23 cellular contexts compared by ENCODE assay signal in genomic region chrX:6460893-6461490, GRCh38.
DNase-seq lines count a peak whose midpoint lies in the region; ATAC-seq and TF ChIP-seq lines count a peak whose summit lies in the region.
"Had no signal": no experiment of that assay in that cellular context is flagged by ENCODE, and none has a peak within 500 bp of the region (broad histone marks: within the 10 kb centered on the region; RNA-seq: fewer than 3 reads in every experiment).

No MANE protein-coding gene starts in this region.

- H3K36me3 Mint-ChIP-seq in progenitor cell of endocrine pancreas (ENCODE audit: insufficient read depth) = no peaks in the 10 kb centered on the region
- no peaks in the 10 kb centered on the region for H3K36me3 Mint-ChIP-seq in activated T-helper 2 cell treated with anti-CD3 and anti-CD28 coated beads, Interferon-gamma antibody, Interleukin-2, Interleukin-4, amounts not matched to agents 10 μg/mL and 5 μg/mL and 100 μg/mL, durations not matched to agents 14 hours and 24 hours and 36 hours (ENCODE audit: low read depth)
- no peaks in the 10 kb centered on the region for H3K36me3 Mint-ChIP-seq in Caco-2 (ENCODE audit: insufficient read depth, unreplicated experiment)
- H3K36me3 Mint-ChIP-seq: CD4-positive, alpha-beta memory T cell; IgD-negative memory B cell had no signal

- H3K4me1 Mint-ChIP-seq in progenitor cell of endocrine pancreas (ENCODE audit: low read depth) = peaks cover 19% of the 10 kb centered on the region
- no peaks in the 10 kb centered on the region for H3K4me1 Mint-ChIP-seq in activated T-helper 2 cell treated with anti-CD3 and anti-CD28 coated beads, Interferon-gamma antibody, Interleukin-2, Interleukin-4, amounts not matched to agents 10 μg/mL and 5 μg/mL and 100 μg/mL, durations not matched to agents 14 hours and 24 hours and 36 hours (ENCODE audit: low read depth)
- H3K4me1 Mint-ChIP-seq in stimulated activated naive CD8-positive, alpha-beta T cell treated with anti-CD3 and anti-CD28 coated beads, Interleukin-15, amount 100 ng/mL, for 72 hours = no peaks in the 10 kb centered on the region
- H3K4me1 Mint-ChIP-seq in Caco-2 (ENCODE audit: low read depth, unreplicated experiment) = peaks cover 6% of the 10 kb centered on the region
- H3K4me1 Mint-ChIP-seq: CD4-positive, alpha-beta memory T cell; IgD-negative memory B cell had no signal

- no peaks in the 10 kb centered on the region for H3K9me3 ChIP-seq in Caco-2
- H3K9me3 ChIP-seq: BLaER1, MG63 had no signal

- no peak for TF ChIP-seq CTCF in astrocyte of the spinal cord (IDR thresholded peaks at IDR 0.05; ENCODE audit: low read depth, low read length)
- no peak for TF ChIP-seq CTCF in progenitor cell of endocrine pancreas (IDR thresholded peaks at IDR 0.05; ENCODE audit: unreplicated experiment)
- no peak for TF ChIP-seq CTCF in Caco-2 (IDR thresholded peaks at IDR 0.05; ENCODE audit: insufficient read depth in 1 of 2, low read depth in 1 of 2, low read length in 1 of 2, severe bottlenecking in 1 of 2, unreplicated experiment in 1 of 2)

- H3K4me3 Mint-ChIP-seq in progenitor cell of endocrine pancreas (ENCODE audit: low read depth) (no peak overlapping the region), Caco-2 (ENCODE audit: unreplicated experiment) (no peak overlapping the region)
- no peak overlapping the region for H3K4me3 Mint-ChIP-seq in activated T-helper 2 cell treated with anti-CD3 and anti-CD28 coated beads, Interferon-gamma antibody, Interleukin-2, Interleukin-4, amounts not matched to agents 10 μg/mL and 5 μg/mL and 100 μg/mL, durations not matched to agents 14 hours and 24 hours and 36 hours (ENCODE audit: low read depth)
- H3K4me3 Mint-ChIP-seq in stimulated activated naive CD8-positive, alpha-beta T cell treated with anti-CD3 and anti-CD28 coated beads, Interleukin-15, amount 100 ng/mL, for 72 hours = no peak overlapping the region
- H3K4me3 Mint-ChIP-seq: CD4-positive, alpha-beta memory T cell; IgD-negative memory B cell had no signal

- DNase-seq in HK-2 (ENCODE audit: unreplicated experiment) (peak; percentile 39), astrocyte of the spinal cord (ENCODE audit: low read depth, low spot score) (peak; percentile 38), kidney glomerular epithelial cell (lab: John Stamatoyannopoulos, UW) (peak; percentile 29), progenitor cell of endocrine pancreas (ENCODE audit: low spot score, unreplicated experiment) (no peak), RKO (ENCODE audit: low spot score) (no peak), Caco-2 (no peak)
- no peak for DNase-seq in activated T-helper 2 cell treated with anti-CD3 and anti-CD28 coated beads, Interferon-gamma antibody, Interleukin-2, Interleukin-4, amounts not matched to agents 10 μg/mL and 5 μg/mL and 100 μg/mL, durations not matched to agents 14 hours and 24 hours and 36 hours (ENCODE audit: low spot score)
- no peak for DNase-seq in stimulated activated naive CD8-positive, alpha-beta T cell treated with anti-CD3 and anti-CD28 coated beads, Interleukin-15, amount 100 ng/mL, for 72 hours
- DNase-seq: CD4-positive, alpha-beta memory T cell; DMS53; EL; Karpas-422; MG63; NCI-H1048; NCI-H1436 treated with DMSO at 0.1 percent for 48 hours; NCI-H2029 treated with DMSO at 0.1 percent for 48 hours; NCI-H2171; NCI-H526; Right ventricle myocardium superior had no signal

- H3K9me3 Mint-ChIP-seq in progenitor cell of endocrine pancreas (ENCODE audit: low read depth) = no peaks in the 10 kb centered on the region
- peaks cover 5% of the 10 kb centered on the region for H3K9me3 Mint-ChIP-seq in activated T-helper 2 cell treated with anti-CD3 and anti-CD28 coated beads, Interferon-gamma antibody, Interleukin-2, Interleukin-4, amounts not matched to agents 10 μg/mL and 5 μg/mL and 100 μg/mL, durations not matched to agents 14 hours and 24 hours and 36 hours
- peaks cover 0 to 11% of the 10 kb centered on the region in 2 donors for H3K9me3 Mint-ChIP-seq in stimulated activated naive CD8-positive, alpha-beta T cell treated with anti-CD3 and anti-CD28 coated beads, Interleukin-15, amount 100 ng/mL, for 72 hours
- peaks cover 7% of the 10 kb centered on the region for H3K9me3 Mint-ChIP-seq in Caco-2 (ENCODE audit: unreplicated experiment)

- H3K4me3 ChIP-seq in astrocyte of the spinal cord (ENCODE audit: low read depth, low read length) (no peak overlapping the region), Caco-2 (ENCODE audit: low read depth, low read length) (no peak overlapping the region)
- H3K4me3 ChIP-seq: BLaER1, MG63, SK-N-MC had no signal

- POLR2A ChIA-PET in Caco-2 (lab: Charles Lee) = no interaction called here

- H3K27me3 ChIP-seq in Caco-2 (replicated peaks; ENCODE audit: control insufficient read depth, insufficient read depth, low read length) = no peaks in the 10 kb centered on the region
- H3K27me3 ChIP-seq: BLaER1, MG63 had no signal

- in situ Hi-C loops in astrocyte of the spinal cord (cut with HindIII; ENCODE audit: low sequenced_read_pairs) = no loop called here

- CTCF ChIA-PET in Caco-2 (lab: Charles Lee) = no interaction called here

- intact Hi-C loops in activated T-helper 2 cell treated with anti-CD3 and anti-CD28 coated beads, Interferon-gamma antibody, Interleukin-2, Interleukin-4, amounts not matched to agents 10 μg/mL and 5 μg/mL and 100 μg/mL, durations not matched to agents 14 hours and 24 hours and 36 hours (cut with micrococcal nuclease) = no loop called here
- intact Hi-C loops in Caco-2 (cut with micrococcal nuclease; ENCODE audit: unreplicated experiment) = no loop called here

- no TSS peak for BruUV-seq in Caco-2 (replicated peaks; lab: Mats Ljungman, UMichigan)

- H3K36me3 ChIP-seq in Caco-2 (ENCODE audit: control insufficient read depth, insufficient read depth, low read length) = no peaks in the 10 kb centered on the region
- H3K36me3 ChIP-seq: BLaER1, MG63 had no signal

- H3K27ac Mint-ChIP-seq in progenitor cell of endocrine pancreas = peak overlapping the region; percentile 65
- no peak overlapping the region for H3K27ac Mint-ChIP-seq in activated T-helper 2 cell treated with anti-CD3 and anti-CD28 coated beads, Interferon-gamma antibody, Interleukin-2, Interleukin-4, amounts not matched to agents 10 μg/mL and 5 μg/mL and 100 μg/mL, durations not matched to agents 14 hours and 24 hours and 36 hours
- H3K27ac Mint-ChIP-seq in stimulated activated naive CD8-positive, alpha-beta T cell treated with anti-CD3 and anti-CD28 coated beads, Interleukin-15, amount 100 ng/mL, for 72 hours = no peak overlapping the region
- no peak overlapping the region for H3K27ac Mint-ChIP-seq in Caco-2 (ENCODE audit: unreplicated experiment)
- H3K27ac Mint-ChIP-seq: CD4-positive, alpha-beta memory T cell; IgD-negative memory B cell had no signal

- ATAC-seq in stimulated activated naive CD8-positive, alpha-beta T cell treated with anti-CD3 and anti-CD28 coated beads, Interleukin-15, amount 100 ng/mL, for 72 hours = no peak
- ATAC-seq: Panc1 had no signal

- peaks cover 7% of the 10 kb centered on the region; the same call in 1 of the 2 replicates for H3K4me1 ChIP-seq in Caco-2
- H3K4me1 ChIP-seq: BLaER1 had no signal

- H3K27me3 Mint-ChIP-seq in progenitor cell of endocrine pancreas (no peaks in the 10 kb centered on the region), Caco-2 (ENCODE audit: insufficient read depth, unreplicated experiment) (no peaks in the 10 kb centered on the region)
- no peaks in the 10 kb centered on the region for H3K27me3 Mint-ChIP-seq in activated T-helper 2 cell treated with anti-CD3 and anti-CD28 coated beads, Interferon-gamma antibody, Interleukin-2, Interleukin-4, amounts not matched to agents 10 μg/mL and 5 μg/mL and 100 μg/mL, durations not matched to agents 14 hours and 24 hours and 36 hours (ENCODE audit: low read depth)
- no peaks in the 10 kb centered on the region for H3K27me3 Mint-ChIP-seq in stimulated activated naive CD8-positive, alpha-beta T cell treated with anti-CD3 and anti-CD28 coated beads, Interleukin-15, amount 100 ng/mL, for 72 hours
- H3K27me3 Mint-ChIP-seq: CD4-positive, alpha-beta memory T cell had no signal

Comparison
In these comparisons a context has a peak if more than half of its experiments do, and no peak if none do; other contexts are left out.
1. DNase-seq: peak in HK-2 (single experiment), astrocyte of the spinal cord (single experiment) and kidney glomerular epithelial cell (single experiment); none in progenitor cell of endocrine pancreas (single experiment), activated T-helper 2 cell treated with anti-CD3 and anti-CD28 coated beads, Interferon-gamma antibody, Interleukin-2, Interleukin-4, amounts not matched to agents 10 μg/mL and 5 μg/mL and 100 μg/mL, durations not matched to agents 14 hours and 24 hours and 36 hours (single experiment), RKO (single experiment), stimulated activated naive CD8-positive, alpha-beta T cell treated with anti-CD3 and anti-CD28 coated beads, Interleukin-15, amount 100 ng/mL, for 72 hours (0 of 2) and Caco-2 (0 of 2).